ENCODE assay signal across 34 cellular contexts in the genomic region with DNA sequence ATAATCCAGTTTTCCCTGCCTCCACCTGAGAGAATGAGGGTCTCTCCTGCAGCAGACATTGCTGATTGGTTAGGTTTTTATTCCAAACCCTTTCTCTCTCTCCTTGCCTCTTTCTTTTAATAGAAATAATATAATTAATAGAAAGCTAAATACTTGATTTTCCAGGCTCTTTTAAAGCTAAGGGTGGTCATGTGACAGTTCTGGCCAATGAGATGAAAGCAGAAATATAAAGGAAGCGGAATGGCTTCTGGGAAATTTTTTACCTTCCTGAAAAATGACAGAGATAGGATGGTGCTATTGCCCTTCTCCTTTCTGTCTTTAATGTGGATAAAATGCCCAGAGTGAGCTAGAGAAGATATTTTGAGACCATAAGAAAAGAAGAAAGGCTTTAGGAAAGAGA.
"Had no signal": no experiment of that assay in that cellular context is flagged by ENCODE, and none has a peak within 500 bp of the region (broad histone marks: within the 10 kb centered on the region; RNA-seq: fewer than 3 reads in every experiment).

No MANE protein-coding gene starts in this region.

- DNase-seq: activated B cell treated with CpG ODN at 0.5 μM for 24 hours; activated CD4-positive, alpha-beta memory T cell treated with anti-CD3 and anti-CD28 coated beads for 36 hours; activated CD4-positive, alpha-beta memory T cell treated with anti-CD3 and anti-CD28 coated beads, Interleukin-2, amount 10 ng/mL, durations not matched to agents 7 days and 5 days; activated CD4-positive, alpha-beta T cell treated with anti-CD3 and anti-CD28 coated beads for 1 hour; activated CD4-positive, alpha-beta T cell treated with anti-CD3 and anti-CD28 coated beads for 36 hours; activated CD4-positive, alpha-beta T cell treated with anti-CD3 and anti-CD28 coated beads for 4 hours; activated CD4-positive, alpha-beta T cell treated with anti-CD3 and anti-CD28 coated beads for 48 hours; activated CD4-positive, alpha-beta T cell treated with anti-CD3 and anti-CD28 coated beads, Interleukin-2, amount 10 ng/mL, durations not matched to agents 24 days and 14 days; activated CD4-positive, alpha-beta T cell treated with anti-CD3 and anti-CD28 coated beads, Interleukin-2, amount 10 ng/mL, durations not matched to agents 7 days and 5 days; activated CD4-positive, alpha-beta T cell treated with anti-CD3 and anti-CD28 coated beads, Interleukin-2, amount 50 U/mL, for 1 hour; activated CD4-positive, alpha-beta T cell treated with anti-CD3 and anti-CD28 coated beads, Interleukin-2, amount 50 U/mL, for 4 hours; activated CD4-positive, alpha-beta T cell treated with anti-CD3 and anti-CD28 coated beads, Interleukin-2, amount 50 U/mL, for 48 hours; activated CD4-positive, CD25-positive, alpha-beta regulatory T cell; activated CD4-positive, CD25-positive, alpha-beta regulatory T cell treated with anti-CD3 and anti-CD28 coated beads, Interleukin-2, amount 50 U/mL, for 72 hours; activated CD8-positive, alpha-beta memory T cell treated with anti-CD3 and anti-CD28 coated beads for 24 hours; activated CD8-positive, alpha-beta memory T cell treated with anti-CD3 and anti-CD28 coated beads, Interleukin-2, amount 10 ng/mL, durations not matched to agents 7 days and 5 days; activated CD8-positive, alpha-beta memory T cell treated with anti-CD3 and anti-CD28 coated beads, Interleukin-2, amount 50 U/mL, for 4 hours; activated CD8-positive, alpha-beta memory T cell treated with anti-CD3 and anti-CD28 coated beads, Interleukin-2, amount 50 U/mL, for 48 hours; activated CD8-positive, alpha-beta T cell treated with anti-CD3 and anti-CD28 coated beads for 36 hours; activated CD8-positive, alpha-beta T cell treated with anti-CD3 and anti-CD28 coated beads, Interleukin-2, amount 10 ng/mL, durations not matched to agents 7 days and 5 days; activated T-cell treated with anti-CD3 and anti-CD28 coated beads for 4 hours; T-cell; T-helper 1 cell; T-helper 17 cell; T-helper 2 cell; T-helper 9 cell; T1000; WERI-Rb-1 had no signal

- FAIRE-seq: TTC549 had no signal

- H3K4me3 Mint-ChIP-seq: activated B cell treated with CpG ODN at 0.5 μM for 24 hours; activated CD4-positive, alpha-beta memory T cell treated with anti-CD3 and anti-CD28 coated beads for 36 hours; activated CD4-positive, alpha-beta memory T cell treated with anti-CD3 and anti-CD28 coated beads, Interleukin-2, amount 10 ng/mL, durations not matched to agents 7 days and 5 days; activated CD4-positive, alpha-beta T cell treated with anti-CD3 and anti-CD28 coated beads for 36 hours; activated CD4-positive, alpha-beta T cell treated with anti-CD3 and anti-CD28 coated beads, Interleukin-2, amount 10 ng/mL, durations not matched to agents 24 days and 14 days; activated CD4-positive, alpha-beta T cell treated with anti-CD3 and anti-CD28 coated beads, Interleukin-2, amount 10 ng/mL, durations not matched to agents 7 days and 5 days; activated CD8-positive, alpha-beta memory T cell treated with anti-CD3 and anti-CD28 coated beads, Interleukin-2, amount 10 ng/mL, durations not matched to agents 7 days and 5 days; activated CD8-positive, alpha-beta T cell treated with anti-CD3 and anti-CD28 coated beads for 36 hours; activated CD8-positive, alpha-beta T cell treated with anti-CD3 and anti-CD28 coated beads, Interleukin-2, amount 10 ng/mL, durations not matched to agents 7 days and 5 days; T-cell; T-helper 1 cell treated with Interleukin-12 subunit alpha and Interleukin-12 subunit beta and Interleukin-4 antibody, amounts not matched to agents 30 μg/mL and 1 μg/mL, for 36 hours; T-helper 17 cell; T-helper 2 cell treated with Interferon-gamma antibody and Interleukin-4, amounts not matched to agents 5 μg/mL and 100 μg/mL, for 36 hours; WTC11 had no signal

- H3K4me1 Mint-ChIP-seq: activated B cell treated with CpG ODN at 0.5 μM for 24 hours; activated CD4-positive, alpha-beta memory T cell treated with anti-CD3 and anti-CD28 coated beads, Interleukin-2, amount 10 ng/mL, durations not matched to agents 7 days and 5 days; activated CD4-positive, alpha-beta T cell treated with anti-CD3 and anti-CD28 coated beads for 36 hours; activated CD4-positive, alpha-beta T cell treated with anti-CD3 and anti-CD28 coated beads, Interleukin-2, amount 10 ng/mL, durations not matched to agents 24 days and 14 days; activated CD4-positive, alpha-beta T cell treated with anti-CD3 and anti-CD28 coated beads, Interleukin-2, amount 10 ng/mL, durations not matched to agents 7 days and 5 days; activated CD8-positive, alpha-beta memory T cell treated with anti-CD3 and anti-CD28 coated beads, Interleukin-2, amount 10 ng/mL, durations not matched to agents 7 days and 5 days; T-cell; T-helper 17 cell; WTC11 had no signal

- H3K36me3 Mint-ChIP-seq: activated CD4-positive, alpha-beta memory T cell treated with anti-CD3 and anti-CD28 coated beads for 36 hours; activated CD8-positive, alpha-beta memory T cell treated with anti-CD3 and anti-CD28 coated beads, Interleukin-2, amount 10 ng/mL, durations not matched to agents 7 days and 5 days; WTC11 had no signal

- H3K27me3 Mint-ChIP-seq: activated B cell treated with CpG ODN at 0.5 μM for 24 hours; activated CD4-positive, alpha-beta memory T cell treated with anti-CD3 and anti-CD28 coated beads for 36 hours; activated CD4-positive, alpha-beta memory T cell treated with anti-CD3 and anti-CD28 coated beads, Interleukin-2, amount 10 ng/mL, durations not matched to agents 7 days and 5 days; activated CD4-positive, alpha-beta T cell treated with anti-CD3 and anti-CD28 coated beads for 36 hours; activated CD4-positive, alpha-beta T cell treated with anti-CD3 and anti-CD28 coated beads, Interleukin-2, amount 10 ng/mL, durations not matched to agents 24 days and 14 days; activated CD4-positive, alpha-beta T cell treated with anti-CD3 and anti-CD28 coated beads, Interleukin-2, amount 10 ng/mL, durations not matched to agents 7 days and 5 days; activated CD8-positive, alpha-beta memory T cell treated with anti-CD3 and anti-CD28 coated beads, Interleukin-2, amount 10 ng/mL, durations not matched to agents 7 days and 5 days; activated CD8-positive, alpha-beta T cell treated with anti-CD3 and anti-CD28 coated beads for 36 hours; T-cell had no signal

- H3K27ac ChIP-seq: VCaP, WERI-Rb-1 had no signal

- H3K36me3 ChIP-seq: WERI-Rb-1 had no signal

- H3K27ac Mint-ChIP-seq: activated B cell treated with CpG ODN at 0.5 μM for 24 hours; activated CD4-positive, alpha-beta memory T cell treated with anti-CD3 and anti-CD28 coated beads for 36 hours; activated CD4-positive, alpha-beta memory T cell treated with anti-CD3 and anti-CD28 coated beads, Interleukin-2, amount 10 ng/mL, durations not matched to agents 7 days and 5 days; activated CD4-positive, alpha-beta T cell treated with anti-CD3 and anti-CD28 coated beads for 36 hours; activated CD4-positive, alpha-beta T cell treated with anti-CD3 and anti-CD28 coated beads, Interleukin-2, amount 10 ng/mL, durations not matched to agents 24 days and 14 days; activated CD4-positive, alpha-beta T cell treated with anti-CD3 and anti-CD28 coated beads, Interleukin-2, amount 10 ng/mL, durations not matched to agents 7 days and 5 days; activated CD8-positive, alpha-beta memory T cell treated with anti-CD3 and anti-CD28 coated beads, Interleukin-2, amount 10 ng/mL, durations not matched to agents 7 days and 5 days; activated CD8-positive, alpha-beta T cell treated with anti-CD3 and anti-CD28 coated beads for 36 hours; activated CD8-positive, alpha-beta T cell treated with anti-CD3 and anti-CD28 coated beads, Interleukin-2, amount 10 ng/mL, durations not matched to agents 7 days and 5 days; T-cell; T-helper 1 cell treated with Interleukin-12 subunit alpha and Interleukin-12 subunit beta and Interleukin-4 antibody, amounts not matched to agents 30 μg/mL and 1 μg/mL, for 36 hours; T-helper 17 cell; T-helper 2 cell treated with Interferon-gamma antibody and Interleukin-4, amounts not matched to agents 5 μg/mL and 100 μg/mL, for 36 hours; WTC11 had no signal

- H3K9me3 Mint-ChIP-seq: activated CD4-positive, alpha-beta memory T cell treated with anti-CD3 and anti-CD28 coated beads for 36 hours; activated CD4-positive, alpha-beta memory T cell treated with anti-CD3 and anti-CD28 coated beads, Interleukin-2, amount 10 ng/mL, durations not matched to agents 7 days and 5 days; activated CD4-positive, alpha-beta T cell treated with anti-CD3 and anti-CD28 coated beads, Interleukin-2, amount 10 ng/mL, durations not matched to agents 24 days and 14 days; activated CD4-positive, alpha-beta T cell treated with anti-CD3 and anti-CD28 coated beads, Interleukin-2, amount 10 ng/mL, durations not matched to agents 7 days and 5 days; activated CD8-positive, alpha-beta T cell treated with anti-CD3 and anti-CD28 coated beads for 36 hours; T-cell; T-helper 2 cell treated with Interferon-gamma antibody and Interleukin-4, amounts not matched to agents 5 μg/mL and 100 μg/mL, for 36 hours had no signal

- ATAC-seq: activated CD4-positive, alpha-beta T cell treated with anti-CD3 and anti-CD28 coated beads for 36 hours; activated CD4-positive, CD25-positive, alpha-beta regulatory T cell treated with anti-CD3 and anti-CD28 coated beads, Interleukin-2, amount 50 U/mL, for 24 hours; activated CD8-positive, alpha-beta memory T cell treated with anti-CD3 and anti-CD28 coated beads, Interleukin-2, amount 10 ng/mL, durations not matched to agents 7 days and 5 days; activated CD8-positive, alpha-beta T cell treated with anti-CD3 and anti-CD28 coated beads for 36 hours; activated CD8-positive, alpha-beta T cell treated with anti-CD3 and anti-CD28 coated beads, Interleukin-2, amount 10 ng/mL, durations not matched to agents 7 days and 5 days; T-cell; T-helper 17 cell; WTC11 had no signal
